In genomic region chr22:23216331-23217170, GRCh38 we compare ENCODE assay signal across 1 cellular context.
TF ChIP-seq lines count a peak whose summit lies in the region.

No MANE protein-coding gene starts in this region.

TF ChIP-seq in HepG2, 621 proteins besides CTCF, POLR2A, EP300 and RAD21 (continued from another document and continues in another):
- TF ChIP-seq ZBTB33 (CRISPR knock-in tag; IDR thresholded peaks at IDR 0.05), result peak; percentile 44; the same call in 1 of the 2 replicates
- TF ChIP-seq SMC3 (IDR thresholded peaks at IDR 0.05; ENCODE audit: low read length), result 0 out of 2 replicates have a peak, but pooled peaks have one; percentile 29
- 0 out of 2 replicates have a peak, but pooled peaks have one; percentile 22 for TF ChIP-seq BRF2 (CRISPR knock-in tag; IDR thresholded peaks at IDR 0.05)
- 0 out of 2 replicates have a peak, but pooled peaks have one; percentile 29 for TF ChIP-seq MXD1 (CRISPR knock-in tag; IDR thresholded peaks at IDR 0.05)
- TF ChIP-seq PCBP1 (IDR thresholded peaks at IDR 0.05; ENCODE audit: borderline replicate concordance, low read depth, low read length), result no peak
- TF ChIP-seq, protein P1, sequence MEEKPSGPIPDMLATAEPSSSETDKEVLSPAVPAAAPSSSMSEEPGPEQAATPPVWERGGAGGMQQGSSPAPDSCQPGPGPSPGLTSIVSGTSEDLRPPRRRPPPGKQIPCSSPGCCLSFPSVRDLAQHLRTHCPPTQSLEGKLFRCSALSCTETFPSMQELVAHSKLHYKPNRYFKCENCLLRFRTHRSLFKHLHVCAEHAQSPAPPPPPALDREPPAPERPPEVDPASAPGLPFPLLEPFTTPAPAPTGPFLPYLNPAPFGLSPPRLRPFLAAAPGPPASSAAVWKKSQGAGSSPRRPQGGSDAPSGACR (CRISPR knock-in tag; IDR thresholded peaks at IDR 0.05), result no peak; the same call in 1 of the 2 replicates
- no peak for TF ChIP-seq ATF6 (CRISPR knock-in tag; conservative IDR thresholded peaks at IDR 0.05)
- no peak for TF ChIP-seq MTF2 (CRISPR knock-in tag; IDR thresholded peaks at IDR 0.05; ENCODE audit: borderline replicate concordance)
- peak; percentile 65; the same call in 1 of the 2 replicates for TF ChIP-seq MIXL1 (CRISPR knock-in tag; IDR thresholded peaks at IDR 0.05)
- TF ChIP-seq ZNF567 (CRISPR knock-in tag; IDR thresholded peaks at IDR 0.05; ENCODE audit: borderline replicate concordance), result no peak
- TF ChIP-seq SALL2 (CRISPR knock-in tag; IDR thresholded peaks at IDR 0.05), result 0 out of 2 replicates have a peak, but pooled peaks have one; percentile 23
- peak; percentile 58 for TF ChIP-seq FOSL2 (CRISPR knock-in tag; IDR thresholded peaks at IDR 0.05)
- no peak for TF ChIP-seq MIER2 (CRISPR knock-in tag; IDR thresholded peaks at IDR 0.05)
- peak; percentile 64; the same call in 1 of the 2 replicates for TF ChIP-seq MXD4 (CRISPR knock-in tag; IDR thresholded peaks at IDR 0.05)
- no peak for TF ChIP-seq ZBTB14 (CRISPR knock-in tag; IDR thresholded peaks at IDR 0.05)
- no peak for TF ChIP-seq ZNF598 (CRISPR knock-in tag; IDR thresholded peaks at IDR 0.05; ENCODE audit: borderline replicate concordance)
- TF ChIP-seq ZNF619 (CRISPR knock-in tag; IDR thresholded peaks at IDR 0.05), result no peak
- TF ChIP-seq ZNF234 (CRISPR knock-in tag; conservative IDR thresholded peaks at IDR 0.05), result no peak
- TF ChIP-seq ZNF451 (CRISPR knock-in tag; IDR thresholded peaks at IDR 0.05), result no peak
- TF ChIP-seq, protein P2, sequence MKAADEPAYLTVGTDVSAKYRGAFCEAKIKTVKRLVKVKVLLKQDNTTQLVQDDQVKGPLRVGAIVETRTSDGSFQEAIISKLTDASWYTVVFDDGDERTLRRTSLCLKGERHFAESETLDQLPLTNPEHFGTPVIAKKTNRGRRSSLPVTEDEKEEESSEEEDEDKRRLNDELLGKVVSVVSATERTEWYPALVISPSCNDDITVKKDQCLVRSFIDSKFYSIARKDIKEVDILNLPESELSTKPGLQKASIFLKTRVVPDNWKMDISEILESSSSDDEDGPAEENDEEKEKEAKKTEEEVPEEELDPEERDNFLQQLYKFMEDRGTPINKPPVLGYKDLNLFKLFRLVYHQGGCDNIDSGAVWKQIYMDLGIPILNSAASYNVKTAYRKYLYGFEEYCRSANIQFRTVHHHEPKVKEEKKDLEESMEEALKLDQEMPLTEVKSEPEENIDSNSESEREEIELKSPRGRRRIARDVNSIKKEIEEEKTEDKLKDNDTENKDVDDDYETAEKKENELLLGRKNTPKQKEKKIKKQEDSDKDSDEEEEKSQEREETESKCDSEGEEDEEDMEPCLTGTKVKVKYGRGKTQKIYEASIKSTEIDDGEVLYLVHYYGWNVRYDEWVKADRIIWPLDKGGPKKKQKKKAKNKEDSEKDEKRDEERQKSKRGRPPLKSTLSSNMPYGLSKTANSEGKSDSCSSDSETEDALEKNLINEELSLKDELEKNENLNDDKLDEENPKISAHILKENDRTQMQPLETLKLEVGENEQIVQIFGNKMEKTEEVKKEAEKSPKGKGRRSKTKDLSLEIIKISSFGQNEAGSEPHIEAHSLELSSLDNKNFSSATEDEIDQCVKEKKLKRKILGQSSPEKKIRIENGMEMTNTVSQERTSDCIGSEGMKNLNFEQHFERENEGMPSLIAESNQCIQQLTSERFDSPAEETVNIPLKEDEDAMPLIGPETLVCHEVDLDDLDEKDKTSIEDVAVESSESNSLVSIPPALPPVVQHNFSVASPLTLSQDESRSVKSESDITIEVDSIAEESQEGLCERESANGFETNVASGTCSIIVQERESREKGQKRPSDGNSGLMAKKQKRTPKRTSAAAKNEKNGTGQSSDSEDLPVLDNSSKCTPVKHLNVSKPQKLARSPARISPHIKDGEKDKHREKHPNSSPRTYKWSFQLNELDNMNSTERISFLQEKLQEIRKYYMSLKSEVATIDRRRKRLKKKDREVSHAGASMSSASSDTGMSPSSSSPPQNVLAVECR (CRISPR knock-in tag; IDR thresholded peaks at IDR 0.05; ENCODE audit: borderline replicate concordance), result peak; percentile 83
- TF ChIP-seq ZNF446 (CRISPR knock-in tag; IDR thresholded peaks at IDR 0.05), result no peak
- TF ChIP-seq EED (CRISPR knock-in tag; IDR thresholded peaks at IDR 0.05), result no peak
- no peak for TF ChIP-seq CERS6 (CRISPR knock-in tag; IDR thresholded peaks at IDR 0.05)
- no peak for TF ChIP-seq ZC3H4 (CRISPR knock-in tag; IDR thresholded peaks at IDR 0.05; ENCODE audit: borderline replicate concordance)
- TF ChIP-seq ZFX (CRISPR knock-in tag; IDR thresholded peaks at IDR 0.05; ENCODE audit: low read depth), result peak; percentile 86
- peak; percentile 82 for TF ChIP-seq PRDM10 (CRISPR knock-in tag; IDR thresholded peaks at IDR 0.05; ENCODE audit: low read depth)
- TF ChIP-seq IRF1 (CRISPR knock-in tag; IDR thresholded peaks at IDR 0.05; ENCODE audit: low read depth), result no peak
- TF ChIP-seq ZFP1 (CRISPR knock-in tag; IDR thresholded peaks at IDR 0.05), result peak; percentile 64; the same call in 1 of the 2 replicates
- no peak for TF ChIP-seq NFATC3 (CRISPR knock-in tag; IDR thresholded peaks at IDR 0.05)
- no peak for TF ChIP-seq CC2D1A (CRISPR knock-in tag; IDR thresholded peaks at IDR 0.05)
- TF ChIP-seq ZNF367 (CRISPR knock-in tag; IDR thresholded peaks at IDR 0.05; ENCODE audit: borderline replicate concordance), result no peak
- no peak for TF ChIP-seq HES4 (CRISPR knock-in tag; IDR thresholded peaks at IDR 0.05; ENCODE audit: borderline replicate concordance)
- TF ChIP-seq, protein P3, sequence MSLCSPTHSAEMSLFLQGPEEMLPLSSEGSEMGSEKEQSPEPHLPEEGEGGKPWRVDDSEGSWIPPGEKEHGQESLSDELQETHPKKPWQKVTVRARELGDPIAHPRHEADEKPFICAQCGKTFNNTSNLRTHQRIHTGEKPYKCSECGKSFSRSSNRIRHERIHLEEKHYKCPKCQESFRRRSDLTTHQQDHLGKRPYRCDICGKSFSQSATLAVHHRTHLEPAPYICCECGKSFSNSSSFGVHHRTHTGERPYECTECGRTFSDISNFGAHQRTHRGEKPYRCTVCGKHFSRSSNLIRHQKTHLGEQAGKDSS (CRISPR knock-in tag; IDR thresholded peaks at IDR 0.05; ENCODE audit: borderline replicate concordance, low read depth), result no peak
- TF ChIP-seq GZF1 (CRISPR knock-in tag; IDR thresholded peaks at IDR 0.05), result 0 out of 2 replicates have a peak, but pooled peaks have one; percentile 27
- TF ChIP-seq DMAP1 (CRISPR knock-in tag; IDR thresholded peaks at IDR 0.05), result no peak; the same call in 1 of the 2 replicates
- TF ChIP-seq ZNF143 (CRISPR knock-in tag; IDR thresholded peaks at IDR 0.05), result no peak
- no peak for TF ChIP-seq ISX (CRISPR knock-in tag; conservative IDR thresholded peaks at IDR 0.05)
- no peak for TF ChIP-seq NONO (IDR thresholded peaks at IDR 0.05)
- TF ChIP-seq NONO (CRISPR knock-in tag; conservative IDR thresholded peaks at IDR 0.05), result peak; percentile 68
- TF ChIP-seq ZNF781 (CRISPR knock-in tag; IDR thresholded peaks at IDR 0.05; ENCODE audit: borderline replicate concordance, not compliant biosample characterization), result peak; percentile 50
- TF ChIP-seq TBX3 (IDR thresholded peaks at IDR 0.05; ENCODE audit: borderline replicate concordance), result no peak
- peak; percentile 86 for TF ChIP-seq PPARG (CRISPR knock-in tag; conservative IDR thresholded peaks at IDR 0.05)
- TF ChIP-seq HMG20B (CRISPR knock-in tag; conservative IDR thresholded peaks at IDR 0.05), result 0 out of 2 replicates have a peak, but pooled peaks have one; percentile 48
- no peak for TF ChIP-seq FOXP1 (IDR thresholded peaks at IDR 0.05)
- peak; percentile 65 for TF ChIP-seq FOXP1 (CRISPR knock-in tag; IDR thresholded peaks at IDR 0.05)
- no peak for TF ChIP-seq ZNF703 (CRISPR knock-in tag; IDR thresholded peaks at IDR 0.05; ENCODE audit: borderline replicate concordance)
- no peak for TF ChIP-seq BHLHE40 (IDR thresholded peaks at IDR 0.05; ENCODE audit: low read length)
- peak; percentile 89 for TF ChIP-seq ETV5 (CRISPR knock-in tag; IDR thresholded peaks at IDR 0.05; ENCODE audit: borderline replicate concordance)
